1 cellular context compared by ENCODE assay signal in genomic region chr1:78095618-78096416, GRCh38.
TF ChIP-seq lines count a peak whose summit lies in the region.

No MANE protein-coding gene starts in this region.

TF ChIP-seq in GM23338, 12 proteins besides CTCF, POLR2A, EP300 and RAD21 (continued from another document):
- TF ChIP-seq ZNF462 (CRISPR knock-in tag; IDR thresholded peaks at IDR 0.05) = no peak
- no peak for TF ChIP-seq NANOG (IDR thresholded peaks at IDR 0.05; ENCODE audit: borderline replicate concordance)
- no peak for TF ChIP-seq EZH2phosphoT487 (IDR thresholded peaks at IDR 0.05; ENCODE audit: unreplicated experiment)
- TF ChIP-seq ZNF114 (CRISPR knock-in tag; IDR thresholded peaks at IDR 0.05) = no peak
- no peak for TF ChIP-seq JUNB (IDR thresholded peaks at IDR 0.05; ENCODE audit: unreplicated experiment)
- TF ChIP-seq ZNF331 (CRISPR knock-in tag; IDR thresholded peaks at IDR 0.05; ENCODE audit: low read depth) = no peak
- no peak for TF ChIP-seq STAT1 (IDR thresholded peaks at IDR 0.05; ENCODE audit: unreplicated experiment)
- TF ChIP-seq EZH2 (IDR thresholded peaks at IDR 0.05; ENCODE audit: low read depth, unreplicated experiment) = no peak
- no peak for TF ChIP-seq POLR2AphosphoS5 (IDR thresholded peaks at IDR 0.05; ENCODE audit: low read depth)
